Comparison of ENCODE assay signal across 16 cellular contexts in the genomic region with DNA sequence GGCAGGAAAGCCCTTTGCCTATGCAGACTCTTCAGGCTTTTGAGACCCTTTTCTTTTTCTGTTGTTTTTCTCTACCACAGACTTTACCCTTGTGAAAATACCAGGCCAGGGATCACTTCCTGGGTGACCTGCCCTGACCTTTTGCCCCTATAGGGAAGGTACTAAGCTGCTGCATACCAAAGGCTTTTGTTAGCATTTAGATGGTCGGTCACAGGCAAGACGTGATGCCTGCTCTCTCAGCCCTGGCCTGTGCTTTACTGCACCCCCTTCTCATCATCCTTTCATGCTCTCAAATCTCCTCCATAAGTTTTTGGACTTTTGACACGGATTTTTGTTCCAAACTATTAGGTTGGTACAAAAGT.
DNase-seq lines count a peak whose midpoint lies in the region; ATAC-seq and TF ChIP-seq lines count a peak whose summit lies in the region.
"Had no signal": no experiment of that assay in that cellular context is flagged by ENCODE, and none has a peak within 500 bp of the region (broad histone marks: within the 10 kb centered on the region; RNA-seq: fewer than 3 reads in every experiment).

No MANE protein-coding gene starts in this region.

- H3K36me3 ChIP-seq in adipocyte (ENCODE audit: control insufficient read depth, insufficient read depth, low read length, severe bottlenecking) (no peaks in the 10 kb centered on the region), heart left ventricle (no peaks in the 10 kb centered on the region), trophoblast cell (ENCODE audit: control insufficient read depth in 1 of 2, insufficient read depth in 2 of 2, low read length in 2 of 2) (peaks cover 2 to 5% of the 10 kb centered on the region in 2 experiments), urinary bladder (ENCODE audit: insufficient read depth) (no peaks in the 10 kb centered on the region)

- no peak overlapping the region for H3K23ac ChIP-seq in trophoblast cell (ENCODE audit: low read length)

- no peak overlapping the region for H4K8ac ChIP-seq in trophoblast cell (ENCODE audit: low read depth, low read length)

- no peaks in the 10 kb centered on the region for H3K9me3 Mint-ChIP-seq in activated T-cell treated with anti-CD3 and anti-CD28 coated beads, Interleukin-2, amount 50 U/mL, for 72 hours
- H3K9me3 Mint-ChIP-seq in stimulated activated effector memory CD8-positive, alpha-beta T cell treated with anti-CD3 and anti-CD28 coated beads, Interleukin-12 subunit alpha, Interleukin-12 subunit beta, amount 100 ng/mL, for 72 hours, result no peaks in the 10 kb centered on the region
- H3K9me3 Mint-ChIP-seq: activated T-helper 17 cell treated with anti-CD3 and anti-CD28 coated beads, Interleukin-2, amount 50 U/mL, for 72 hours; T-helper 1 cell treated with Interleukin-12 subunit alpha and Interleukin-12 subunit beta and Interleukin-4 antibody, amounts not matched to agents 30 μg/mL and 1 μg/mL, for 36 hours had no signal

- WGBS in heart left ventricle, 4 donors, result 63 to 67% (median 66%) methylated on average over 3 of the region's 3 CpGs
- WGBS in trophoblast cell (ENCODE audit: extremely low coverage, insufficient coverage, insufficient read length), result no CpG with 5 or more reads among the region's 3 CpGs
- 55% methylated on average over 3 of the region's 3 CpGs for WGBS in urinary bladder

- DNase-seq in adipocyte (ENCODE audit: low read depth), result no peak
- no peak for DNase-seq in heart left ventricle
- DNase-seq in trophoblast cell, result peak; percentile 13 to 45
- DNase-seq in activated T-cell treated with anti-CD3 and anti-CD28 coated beads, Interleukin-2, amount 50 U/mL, for 72 hours, result no peak
- DNase-seq in NAMALWA (ENCODE audit: low spot score), result no peak
- no peak for DNase-seq in stimulated activated effector memory CD8-positive, alpha-beta T cell treated with anti-CD3 and anti-CD28 coated beads, Interleukin-12 subunit alpha, Interleukin-12 subunit beta, amount 100 ng/mL, for 72 hours (ENCODE audit: low spot score in 2 of 2)
- DNase-seq: activated CD4-positive, alpha-beta T cell treated with anti-CD3 and anti-CD28 coated beads, Interleukin-2, amount 50 U/mL, for 1 hour; CD4-positive, alpha-beta memory T cell; MV-4-11; NCI-H2227 treated with DMSO at 0.1 percent for 48 hours; posterior cingulate gyrus; stimulated activated CD4-positive, alpha-beta T cell treated with anti-CD3 and anti-CD28 coated beads, Interleukin-4, amount 100 ng/mL, for 4 hours; stimulated activated naive CD8-positive, alpha-beta T cell treated with anti-CD3 and anti-CD28 coated beads, Interleukin-15, Interleukin-2, amounts not matched to agents 100 U/mL and 50 U/mL, for 24 hours had no signal

- peaks cover 2% of the 10 kb centered on the region for H3K79me2 ChIP-seq in trophoblast cell (ENCODE audit: control insufficient read depth, insufficient read depth, low read length, poor library complexity)

- TF ChIP-seq CTCF in heart left ventricle (IDR thresholded peaks at IDR 0.05), result no peak

- peak overlapping the region; percentile 75 to 97 (median 88) for H3K27ac ChIP-seq in heart left ventricle
- peak overlapping the region; percentile 15 for H3K27ac ChIP-seq in trophoblast cell (ENCODE audit: low read depth, low read length)
- peak overlapping the region; percentile 71 for H3K27ac ChIP-seq in urinary bladder (ENCODE audit: low read depth)

- no peaks in the 10 kb centered on the region for H3K27me3 Mint-ChIP-seq in activated T-cell treated with anti-CD3 and anti-CD28 coated beads, Interleukin-2, amount 50 U/mL, for 72 hours (ENCODE audit: low read depth)
- H3K27me3 Mint-ChIP-seq: activated T-helper 17 cell treated with anti-CD3 and anti-CD28 coated beads, Interleukin-2, amount 50 U/mL, for 72 hours; CD4-positive, alpha-beta memory T cell had no signal

- ATAC-seq in heart left ventricle, result peak in 1 of 4 donors; percentile 27
- ATAC-seq in activated T-cell treated with anti-CD3 and anti-CD28 coated beads, Interleukin-2, amount 50 U/mL, for 72 hours (replicated peaks in 1 of 2), result no peak
- ATAC-seq in stimulated activated effector memory CD8-positive, alpha-beta T cell treated with anti-CD3 and anti-CD28 coated beads, Interleukin-12 subunit alpha, Interleukin-12 subunit beta, amount 100 ng/mL, for 72 hours, result no peak
- ATAC-seq: activated T-helper 17 cell treated with anti-CD3 and anti-CD28 coated beads, Interleukin-2, amount 50 U/mL, for 72 hours; stimulated activated naive CD8-positive, alpha-beta T cell treated with anti-CD3 and anti-CD28 coated beads, Interleukin-15, Interleukin-2, amounts not matched to agents 100 U/mL and 50 U/mL, for 24 hours had no signal

- H3K4me3 ChIP-seq in adipocyte (ENCODE audit: low read length), result peak overlapping the region; percentile 25
- no peak overlapping the region for H3K4me3 ChIP-seq in heart left ventricle
- H3K4me3 ChIP-seq in trophoblast cell (ENCODE audit: low read depth, low read length), result no peak overlapping the region
- no peak overlapping the region for H3K4me3 ChIP-seq in urinary bladder (ENCODE audit: low read depth, low read length)

- no peaks in the 10 kb centered on the region for H3K27me3 ChIP-seq in adipocyte (replicated peaks; ENCODE audit: control insufficient read depth, insufficient read depth, low read length)
- H3K27me3 ChIP-seq in heart left ventricle, result no peaks in the 10 kb centered on the region
- no peaks in the 10 kb centered on the region for H3K27me3 ChIP-seq in trophoblast cell (ENCODE audit: insufficient read depth, low read length)

- H3K9me3 ChIP-seq in adipocyte (ENCODE audit: control insufficient read depth, low read length), result peaks cover 4% of the 10 kb centered on the region
- no peaks in the 10 kb centered on the region for H3K9me3 ChIP-seq in heart left ventricle
- H3K9me3 ChIP-seq in trophoblast cell (ENCODE audit: insufficient read depth, low read depth, low read length), result no peaks in the 10 kb centered on the region

- peak overlapping the region; percentile 74 for H3K9ac ChIP-seq in adipocyte (ENCODE audit: low read length)
- H3K9ac ChIP-seq in trophoblast cell (ENCODE audit: low read length), result no peak overlapping the region

- peak overlapping the region; percentile 57 for H2BK5ac ChIP-seq in trophoblast cell (ENCODE audit: low read depth, low read length, poor library complexity)

- no peak overlapping the region for H2AFZ ChIP-seq in trophoblast cell (ENCODE audit: insufficient read depth, low read length, poor library complexity)

- H3K36me3 Mint-ChIP-seq in activated T-cell treated with anti-CD3 and anti-CD28 coated beads, Interleukin-2, amount 50 U/mL, for 72 hours (ENCODE audit: insufficient read depth in 2 of 2), result peaks cover 0 to 5% of the 10 kb centered on the region in 2 donors
- H3K36me3 Mint-ChIP-seq in stimulated activated effector memory CD8-positive, alpha-beta T cell treated with anti-CD3 and anti-CD28 coated beads, Interleukin-12 subunit alpha, Interleukin-12 subunit beta, amount 100 ng/mL, for 72 hours, result peaks cover 12% of the 10 kb centered on the region

- no peak overlapping the region for H3K27ac Mint-ChIP-seq in activated T-cell treated with anti-CD3 and anti-CD28 coated beads, Interleukin-2, amount 50 U/mL, for 72 hours
- no peak overlapping the region for H3K27ac Mint-ChIP-seq in stimulated activated effector memory CD8-positive, alpha-beta T cell treated with anti-CD3 and anti-CD28 coated beads, Interleukin-12 subunit alpha, Interleukin-12 subunit beta, amount 100 ng/mL, for 72 hours
- H3K27ac Mint-ChIP-seq: CD4-positive, alpha-beta memory T cell; T-helper 1 cell treated with Interleukin-12 subunit alpha and Interleukin-12 subunit beta and Interleukin-4 antibody, amounts not matched to agents 30 μg/mL and 1 μg/mL, for 36 hours had no signal

- intact Hi-C loops in heart left ventricle (cut with DNase I), result loop anchor here in 4 of 10 donors (5.0 to 10.0 kb wide), 3 partner anchors 55 to 98 kb away; a partner anchor contains a TSS

- no peak overlapping the region for H2AK5ac ChIP-seq in trophoblast cell (ENCODE audit: low read length)

- H3K4me2 ChIP-seq in trophoblast cell (ENCODE audit: low read length), result no peak overlapping the region

- peak overlapping the region; percentile 55 for H3K18ac ChIP-seq in trophoblast cell (ENCODE audit: low read length)

- no peak overlapping the region for H2BK12ac ChIP-seq in trophoblast cell (ENCODE audit: low read length)

- peak overlapping the region; percentile 20 for H4K91ac ChIP-seq in trophoblast cell (ENCODE audit: low read depth, low read length)

- no peak overlapping the region for H4K12ac ChIP-seq in trophoblast cell (ENCODE audit: low read depth, low read length)

- H3K4ac ChIP-seq in trophoblast cell (ENCODE audit: low read depth, low read length), result peak overlapping the region; percentile 19

- peaks cover 9% of the 10 kb centered on the region for H3K79me1 ChIP-seq in trophoblast cell (ENCODE audit: low read length)

- no peak overlapping the region for H3K4me3 Mint-ChIP-seq in activated T-cell treated with anti-CD3 and anti-CD28 coated beads, Interleukin-2, amount 50 U/mL, for 72 hours
- H3K4me3 Mint-ChIP-seq in stimulated activated effector memory CD8-positive, alpha-beta T cell treated with anti-CD3 and anti-CD28 coated beads, Interleukin-12 subunit alpha, Interleukin-12 subunit beta, amount 100 ng/mL, for 72 hours, result no peak overlapping the region
- H3K4me3 Mint-ChIP-seq: activated T-helper 17 cell treated with anti-CD3 and anti-CD28 coated beads, Interleukin-2, amount 50 U/mL, for 72 hours; CD4-positive, alpha-beta memory T cell; T-helper 1 cell treated with Interleukin-12 subunit alpha and Interleukin-12 subunit beta and Interleukin-4 antibody, amounts not matched to agents 30 μg/mL and 1 μg/mL, for 36 hours had no signal

- H2BK120ac ChIP-seq in trophoblast cell (ENCODE audit: insufficient read depth, low read length, poor library complexity), result peak overlapping the region; percentile 48

- H3K4me1 ChIP-seq in adipocyte (ENCODE audit: control insufficient read depth, insufficient read depth, low read length) (peaks cover 59% of the 10 kb centered on the region), heart left ventricle (peaks cover 0 to 82% (median 59%) of the 10 kb centered on the region in 12 donors), trophoblast cell (ENCODE audit: control insufficient read depth in 1 of 2, insufficient read depth in 2 of 2, low read length in 2 of 2) (peaks cover 12 to 13% of the 10 kb centered on the region in 2 experiments), urinary bladder (ENCODE audit: insufficient read depth) (peaks cover 2% of the 10 kb centered on the region)

- H3K14ac ChIP-seq in trophoblast cell (ENCODE audit: low read length), result no peak overlapping the region

- TF ChIP-seq POLR2A in heart left ventricle (IDR thresholded peaks at IDR 0.05), result no peak

- peaks cover 21% of the 10 kb centered on the region for H3K4me1 Mint-ChIP-seq in activated T-cell treated with anti-CD3 and anti-CD28 coated beads, Interleukin-2, amount 50 U/mL, for 72 hours (ENCODE audit: low read depth)
- peaks cover 38% of the 10 kb centered on the region for H3K4me1 Mint-ChIP-seq in stimulated activated effector memory CD8-positive, alpha-beta T cell treated with anti-CD3 and anti-CD28 coated beads, Interleukin-12 subunit alpha, Interleukin-12 subunit beta, amount 100 ng/mL, for 72 hours

Comparison
In these comparisons a context has a peak if more than half of its experiments do, and no peak if none do; other contexts are left out.
1. DNase-seq: peak in trophoblast cell (2 of 2); none in adipocyte (single experiment), heart left ventricle (0 of 5), activated T-cell treated with anti-CD3 and anti-CD28 coated beads, Interleukin-2, amount 50 U/mL, for 72 hours (0 of 2), NAMALWA (single experiment) and stimulated activated effector memory CD8-positive, alpha-beta T cell treated with anti-CD3 and anti-CD28 coated beads, Interleukin-12 subunit alpha, Interleukin-12 subunit beta, amount 100 ng/mL, for 72 hours (0 of 2).
2. H3K27ac ChIP-seq: peak in every context shown above with its lines; median percentile 88 in heart left ventricle; 71 in urinary bladder; 15 in trophoblast cell.